In genomic region chr17:82347994-82348393, GRCh38 we compare ENCODE assay signal across 19 cellular contexts. TPM values are rescaled to one million over a fixed set of nuclear protein-coding genes. Genes with fewer than 3 reads are reported as not detected.
"Had no signal": no experiment of that assay in that cellular context is flagged by ENCODE, and none has a peak within 500 bp of the region (broad histone marks: within the 10 kb centered on the region; RNA-seq: fewer than 3 reads in every experiment).

No MANE protein-coding gene starts in this region.

RNA-seq across cellular contexts. Expression of gene TEX19, which starts 11.1 kb away (rescaled TPM):
- total RNA-seq: chondrocyte, colonic mucosa, dermis microvascular lymphatic vessel endothelial cell, esophagus mucosa, esophagus squamous epithelium, glomerular endothelial cell, heart right ventricle, kidney, left colon, left lobe of liver, left ventricle myocardium inferior, lower leg skin, lung, mammary epithelial cell, mucosa of descending colon had no signal
- polyA plus RNA-seq: heart right ventricle, immature natural killer cell, mammary epithelial cell had no signal

RNA-seq across cellular contexts. Expression of gene SECTM1, which starts 14.4 kb away (rescaled TPM):
- total RNA-seq: endodermal cell had no signal

RNA-seq across cellular contexts. Expression of gene UTS2R, which starts 23.6 kb away (rescaled TPM):
- total RNA-seq: chondrocyte, colonic mucosa, dermis microvascular lymphatic vessel endothelial cell, esophagus mucosa, esophagus squamous epithelium, gastrocnemius medialis, glomerular endothelial cell, kidney, left colon, left lobe of liver, lower leg skin, mammary epithelial cell, mucosa of descending colon had no signal
- polyA plus RNA-seq: immature natural killer cell, lung, mammary epithelial cell had no signal

RNA-seq across cellular contexts. Expression of gene CD7, which starts 30.6 kb away (rescaled TPM):
- total RNA-seq: chondrocyte, dermis microvascular lymphatic vessel endothelial cell, glomerular endothelial cell, mammary epithelial cell, myocyte had no signal
- polyA plus RNA-seq: mammary epithelial cell had no signal
